In the genomic region with DNA sequence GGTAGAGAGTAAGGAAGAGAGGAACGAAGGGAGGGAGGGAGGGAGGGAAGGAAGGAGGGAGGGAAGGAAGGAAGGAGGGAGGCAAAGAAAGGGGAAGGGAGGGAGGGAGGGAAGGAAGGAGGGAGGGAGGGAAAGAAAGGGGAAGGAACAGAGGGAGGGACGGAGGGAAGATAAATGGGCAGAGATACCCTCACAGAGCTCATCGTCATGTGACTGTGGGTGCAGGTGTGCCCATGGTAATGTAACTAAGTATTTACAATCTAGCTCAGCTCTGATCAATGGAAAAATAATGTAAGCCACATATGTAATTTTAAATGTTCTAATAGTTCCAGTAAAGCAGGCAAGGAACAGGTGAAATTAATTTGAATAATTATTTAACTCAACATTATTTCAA, we compare ENCODE assay signal across 16 cellular contexts. TPM values are rescaled to one million over a fixed set of nuclear protein-coding genes. Genes with fewer than 3 reads are reported as not detected.
A peak's percentile ranks its signal among the peaks of the same experiment; 100 is the strongest.
DNase-seq lines count a peak whose midpoint lies in the region; ATAC-seq, FAIRE-seq and TF ChIP-seq lines count a peak whose summit lies in the region.
"Had no signal": no experiment of that assay in that cellular context is flagged by ENCODE, and none has a peak within 500 bp of the region (broad histone marks: within the 10 kb centered on the region; RNA-seq: fewer than 3 reads in every experiment).

No MANE protein-coding gene starts in this region.

- intact Hi-C loops in CD4-positive, alpha-beta T cell (cut with DNase I, micrococcal nuclease): loop anchor here in 1 of 2 experiments (5.0 kb wide), 1 partner anchor 64 kb away; a partner anchor contains a TSS
- intact Hi-C loops in left ventricle myocardium superior (cut with micrococcal nuclease): loop anchor here (10.0 kb wide), 1 partner anchor 47 kb away; no protein-coding TSS in a partner anchor

- POLR2A ChIA-PET in CD4-positive, alpha-beta T cell (lab: Charles Lee): interaction anchor here (0.6 to 5.9 kb wide), 5 partner anchors 8 to 470 kb away, joined by 3 to 107 read pairs (median 6); a partner anchor contains a TSS

- H3K4me1 Mint-ChIP-seq in CD4-positive, alpha-beta T cell (ENCODE audit: low read depth): peaks cover 73% of the 10 kb centered on the region
- H3K4me1 Mint-ChIP-seq in activated T-helper 17 cell treated with anti-CD3 and anti-CD28 coated beads, Interleukin-2, amount 50 U/mL, for 72 hours: peaks cover 53% of the 10 kb centered on the region
- H3K4me1 Mint-ChIP-seq in naive B cell: peaks cover 66 to 94% (median 88%) of the 10 kb centered on the region in 3 donors

- H3K9me3 ChIP-seq in CD4-positive, alpha-beta T cell (ENCODE audit: control insufficient read depth, low read length): no peaks in the 10 kb centered on the region
- H3K9me3 ChIP-seq: adrenal gland, MG63, ovary, thyroid gland had no signal

- H3K36me3 Mint-ChIP-seq in CD4-positive, alpha-beta T cell (ENCODE audit: low read depth): peaks cover 13% of the 10 kb centered on the region
- peaks cover 33% of the 10 kb centered on the region for H3K36me3 Mint-ChIP-seq in activated T-helper 17 cell treated with anti-CD3 and anti-CD28 coated beads, Interleukin-2, amount 50 U/mL, for 72 hours (ENCODE audit: low read depth)
- no peaks in the 10 kb centered on the region for H3K36me3 Mint-ChIP-seq in naive B cell

- peak; percentile 57 for FAIRE-seq in GM18507 (lab: Jason Lieb, UNC)

- ATAC-seq in CD4-positive, alpha-beta T cell (ENCODE audit: poor library complexity): no peak
- ATAC-seq in activated T-helper 17 cell treated with anti-CD3 and anti-CD28 coated beads, Interleukin-2, amount 50 U/mL, for 72 hours (replicated peaks): no peak
- no peak for ATAC-seq in naive B cell (ENCODE audit: low read depth in 2 of 2)
- no peak for ATAC-seq in left ventricle myocardium superior
- ATAC-seq: activated CD4-positive, CD25-positive, alpha-beta regulatory T cell treated with anti-CD3 and anti-CD28 coated beads, Interleukin-2, amount 50 U/mL, for 24 hours had no signal

- H3K27me3 ChIP-seq in CD4-positive, alpha-beta T cell (ENCODE audit: control insufficient read depth, insufficient read depth, low read length): no peaks in the 10 kb centered on the region
- H3K27me3 ChIP-seq: adrenal gland, cardiac muscle cell, ovary, thyroid gland had no signal

- TF ChIP-seq CTCF in CD4-positive, alpha-beta T cell (IDR thresholded peaks at IDR 0.05): no peak

- H3K27ac Mint-ChIP-seq in CD4-positive, alpha-beta T cell: peak overlapping the region; percentile 89
- peak overlapping the region; percentile 99 for H3K27ac Mint-ChIP-seq in activated T-helper 17 cell treated with anti-CD3 and anti-CD28 coated beads, Interleukin-2, amount 50 U/mL, for 72 hours
- peak overlapping the region; percentile 85 to 100 (median 96) for H3K27ac Mint-ChIP-seq in naive B cell

- H3K27me3 Mint-ChIP-seq in CD4-positive, alpha-beta T cell: no peaks in the 10 kb centered on the region
- H3K27me3 Mint-ChIP-seq in activated T-helper 17 cell treated with anti-CD3 and anti-CD28 coated beads, Interleukin-2, amount 50 U/mL, for 72 hours: no peaks in the 10 kb centered on the region
- H3K27me3 Mint-ChIP-seq in naive B cell: no peaks in the 10 kb centered on the region

- H3K27ac ChIP-seq in CD4-positive, alpha-beta T cell (ENCODE audit: low read depth, low read length): no peak overlapping the region
- H3K27ac ChIP-seq: adrenal gland, C4-2B, cardiac muscle cell, ovary, thyroid gland had no signal

- peak overlapping the region; percentile 31 for H3K4me3 Mint-ChIP-seq in CD4-positive, alpha-beta T cell
- peak overlapping the region; percentile 94 for H3K4me3 Mint-ChIP-seq in activated T-helper 17 cell treated with anti-CD3 and anti-CD28 coated beads, Interleukin-2, amount 50 U/mL, for 72 hours
- peak overlapping the region in 3 of 8 donors; percentile 62 to 88 (median 70) for H3K4me3 Mint-ChIP-seq in naive B cell

- no peaks in the 10 kb centered on the region for H3K9me3 Mint-ChIP-seq in CD4-positive, alpha-beta T cell
- no peaks in the 10 kb centered on the region for H3K9me3 Mint-ChIP-seq in activated T-helper 17 cell treated with anti-CD3 and anti-CD28 coated beads, Interleukin-2, amount 50 U/mL, for 72 hours
- no peaks in the 10 kb centered on the region for H3K9me3 Mint-ChIP-seq in naive B cell

- CTCF ChIA-PET in CD4-positive, alpha-beta T cell (lab: Charles Lee): no interaction called here

- no peak for DNase-seq in CD4-positive, alpha-beta T cell
- no peak for DNase-seq in GM18507 (ENCODE audit: extremely low spot score, insufficient read length, low read depth)
- DNase-seq in naive B cell: no peak
- no peak for DNase-seq in GM19240 (ENCODE audit: insufficient read length, low spot score)
- no peak for DNase-seq in NCI-H526 (lab: John Stamatoyannopoulos, UW)
- DNase-seq in left ventricle myocardium superior: no peak
- DNase-seq: adrenal gland; MG63; ovary; stimulated activated CD4-positive, alpha-beta T cell treated with anti-CD3 and anti-CD28 coated beads, Interleukin-4, amount 100 ng/mL, for 24 hours; stimulated activated CD8-positive, alpha-beta memory T cell treated with anti-CD3 and anti-CD28 coated beads, Interleukin-4, amount 100 ng/mL, for 48 hours; thyroid gland had no signal

RNA-seq across cellular contexts. Expression of a gene that starts 54.7 kb away (rescaled TPM):
- 1 to 10 TPM; 1.8 to 1.9 TPM for total RNA-seq in CD4-positive, alpha-beta T cell
- total RNA-seq in activated T-helper 17 cell treated with anti-CD3 and anti-CD28 coated beads, Interleukin-2, amount 50 U/mL, for 72 hours: 10 to 100 TPM; 15.9 to 18.3 TPM
- under 1 TPM in 5 of 6 donors, not detected in 1; 0.12 to 0.56 (median 0.26) TPM for polyA plus RNA-seq in naive B cell (ENCODE audit: low read depth in 6 of 6)
- total RNA-seq in left ventricle myocardium superior: 0.20 TPM

Comparison
In these comparisons a context has a peak if more than half of its experiments do, and no peak if none do; other contexts are left out.
1. RNA of a gene that starts 54.7 kb away (total RNA-seq): 15.9 to 18.3 TPM in activated T-helper 17 cell treated with anti-CD3 and anti-CD28 coated beads, Interleukin-2, amount 50 U/mL, for 72 hours; 1.8 to 1.9 TPM in CD4-positive, alpha-beta T cell and 0.20 TPM in left ventricle myocardium superior (single experiment); every median in the first group is over 4 times any median in the second.
2. Peak in every context shown above with its lines, with median percentiles within 50 percentile points of each other: H3K27ac Mint-ChIP-seq.